In the genomic region with DNA sequence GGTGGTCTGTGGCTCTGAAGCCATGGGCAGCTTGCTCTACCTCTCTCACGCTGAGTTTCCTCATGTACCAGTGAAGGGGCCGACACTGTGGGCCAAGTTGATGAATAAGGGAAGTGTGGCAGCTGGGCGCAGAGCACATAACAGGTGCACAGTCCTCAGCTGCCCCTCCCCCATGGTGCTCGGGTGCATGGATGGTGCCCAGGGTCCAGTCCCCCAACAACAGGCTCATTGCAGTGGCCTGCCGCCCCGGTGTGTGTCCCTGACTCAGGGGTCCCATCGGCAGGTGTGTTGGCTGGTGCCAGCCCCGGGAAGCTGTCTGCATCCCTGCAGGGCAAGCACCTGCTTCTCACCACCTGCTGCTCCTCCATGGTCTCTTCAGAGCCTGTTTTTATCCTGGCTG, we compare ENCODE assay signal across 1 cellular context.
TF ChIP-seq lines count a peak whose summit lies in the region.

No MANE protein-coding gene starts in this region.

TF ChIP-seq in HepG2, 621 proteins besides CTCF, POLR2A, EP300 and RAD21:
- TF ChIP-seq, protein P1, sequence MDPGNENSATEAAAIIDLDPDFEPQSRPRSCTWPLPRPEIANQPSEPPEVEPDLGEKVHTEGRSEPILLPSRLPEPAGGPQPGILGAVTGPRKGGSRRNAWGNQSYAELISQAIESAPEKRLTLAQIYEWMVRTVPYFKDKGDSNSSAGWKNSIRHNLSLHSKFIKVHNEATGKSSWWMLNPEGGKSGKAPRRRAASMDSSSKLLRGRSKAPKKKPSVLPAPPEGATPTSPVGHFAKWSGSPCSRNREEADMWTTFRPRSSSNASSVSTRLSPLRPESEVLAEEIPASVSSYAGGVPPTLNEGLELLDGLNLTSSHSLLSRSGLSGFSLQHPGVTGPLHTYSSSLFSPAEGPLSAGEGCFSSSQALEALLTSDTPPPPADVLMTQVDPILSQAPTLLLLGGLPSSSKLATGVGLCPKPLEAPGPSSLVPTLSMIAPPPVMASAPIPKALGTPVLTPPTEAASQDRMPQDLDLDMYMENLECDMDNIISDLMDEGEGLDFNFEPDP (CRISPR knock-in tag; conservative IDR thresholded peaks at IDR 0.05): no peak
- TF ChIP-seq, protein P2, sequence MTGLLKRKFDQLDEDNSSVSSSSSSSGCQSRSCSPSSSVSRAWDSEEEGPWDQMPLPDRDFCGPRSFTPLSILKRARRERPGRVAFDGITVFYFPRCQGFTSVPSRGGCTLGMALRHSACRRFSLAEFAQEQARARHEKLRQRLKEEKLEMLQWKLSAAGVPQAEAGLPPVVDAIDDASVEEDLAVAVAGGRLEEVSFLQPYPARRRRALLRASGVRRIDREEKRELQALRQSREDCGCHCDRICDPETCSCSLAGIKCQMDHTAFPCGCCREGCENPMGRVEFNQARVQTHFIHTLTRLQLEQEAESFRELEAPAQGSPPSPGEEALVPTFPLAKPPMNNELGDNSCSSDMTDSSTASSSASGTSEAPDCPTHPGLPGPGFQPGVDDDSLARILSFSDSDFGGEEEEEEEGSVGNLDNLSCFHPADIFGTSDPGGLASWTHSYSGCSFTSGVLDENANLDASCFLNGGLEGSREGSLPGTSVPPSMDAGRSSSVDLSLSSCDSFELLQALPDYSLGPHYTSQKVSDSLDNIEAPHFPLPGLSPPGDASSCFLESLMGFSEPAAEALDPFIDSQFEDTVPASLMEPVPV (CRISPR knock-in tag; IDR thresholded peaks at IDR 0.05): no peak
- no peak for TF ChIP-seq IRF2 (CRISPR knock-in tag; IDR thresholded peaks at IDR 0.05)
- no peak for TF ChIP-seq MTA3 (CRISPR knock-in tag; IDR thresholded peaks at IDR 0.05)
- no peak for TF ChIP-seq ZNF350 (CRISPR knock-in tag; IDR thresholded peaks at IDR 0.05; ENCODE audit: borderline replicate concordance, low read depth)
- TF ChIP-seq, protein P3, sequence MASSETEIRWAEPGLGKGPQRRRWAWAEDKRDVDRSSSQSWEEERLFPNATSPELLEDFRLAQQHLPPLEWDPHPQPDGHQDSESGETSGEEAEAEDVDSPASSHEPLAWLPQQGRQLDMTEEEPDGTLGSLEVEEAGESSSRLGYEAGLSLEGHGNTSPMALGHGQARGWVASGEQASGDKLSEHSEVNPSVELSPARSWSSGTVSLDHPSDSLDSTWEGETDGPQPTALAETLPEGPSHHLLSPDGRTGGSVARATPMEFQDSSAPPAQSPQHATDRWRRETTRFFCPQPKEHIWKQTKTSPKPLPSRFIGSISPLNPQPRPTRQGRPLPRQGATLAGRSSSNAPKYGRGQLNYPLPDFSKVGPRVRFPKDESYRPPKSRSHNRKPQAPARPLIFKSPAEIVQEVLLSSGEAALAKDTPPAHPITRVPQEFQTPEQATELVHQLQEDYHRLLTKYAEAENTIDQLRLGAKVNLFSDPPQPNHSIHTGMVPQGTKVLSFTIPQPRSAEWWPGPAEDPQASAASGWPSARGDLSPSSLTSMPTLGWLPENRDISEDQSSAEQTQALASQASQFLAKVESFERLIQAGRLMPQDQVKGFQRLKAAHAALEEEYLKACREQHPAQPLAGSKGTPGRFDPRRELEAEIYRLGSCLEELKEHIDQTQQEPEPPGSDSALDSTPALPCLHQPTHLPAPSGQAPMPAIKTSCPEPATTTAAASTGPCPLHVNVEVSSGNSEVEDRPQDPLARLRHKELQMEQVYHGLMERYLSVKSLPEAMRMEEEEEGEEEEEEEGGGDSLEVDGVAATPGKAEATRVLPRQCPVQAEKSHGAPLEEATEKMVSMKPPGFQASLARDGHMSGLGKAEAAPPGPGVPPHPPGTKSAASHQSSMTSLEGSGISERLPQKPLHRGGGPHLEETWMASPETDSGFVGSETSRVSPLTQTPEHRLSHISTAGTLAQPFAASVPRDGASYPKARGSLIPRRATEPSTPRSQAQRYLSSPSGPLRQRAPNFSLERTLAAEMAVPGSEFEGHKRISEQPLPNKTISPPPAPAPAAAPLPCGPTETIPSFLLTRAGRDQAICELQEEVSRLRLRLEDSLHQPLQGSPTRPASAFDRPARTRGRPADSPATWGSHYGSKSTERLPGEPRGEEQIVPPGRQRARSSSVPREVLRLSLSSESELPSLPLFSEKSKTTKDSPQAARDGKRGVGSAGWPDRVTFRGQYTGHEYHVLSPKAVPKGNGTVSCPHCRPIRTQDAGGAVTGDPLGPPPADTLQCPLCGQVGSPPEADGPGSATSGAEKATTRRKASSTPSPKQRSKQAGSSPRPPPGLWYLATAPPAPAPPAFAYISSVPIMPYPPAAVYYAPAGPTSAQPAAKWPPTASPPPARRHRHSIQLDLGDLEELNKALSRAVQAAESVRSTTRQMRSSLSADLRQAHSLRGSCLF (CRISPR knock-in tag; IDR thresholded peaks at IDR 0.05; ENCODE audit: borderline replicate concordance): no peak
- TF ChIP-seq MED1 (CRISPR knock-in tag; IDR thresholded peaks at IDR 0.05): no peak
- TF ChIP-seq HDAC1 (CRISPR knock-in tag; IDR thresholded peaks at IDR 0.05): no peak
- TF ChIP-seq ZNF234 (CRISPR knock-in tag; conservative IDR thresholded peaks at IDR 0.05): no peak
- TF ChIP-seq ZNF292 (CRISPR knock-in tag; IDR thresholded peaks at IDR 0.05; ENCODE audit: borderline replicate concordance, low read depth): no peak
- no peak for TF ChIP-seq RFX5 (IDR thresholded peaks at IDR 0.05; ENCODE audit: low read depth, low read length)
- no peak for TF ChIP-seq ZNF879 (CRISPR knock-in tag; IDR thresholded peaks at IDR 0.05)
- no peak for TF ChIP-seq HOMEZ (CRISPR knock-in tag; IDR thresholded peaks at IDR 0.05; ENCODE audit: low read depth)
- no peak for TF ChIP-seq HOXA5 (CRISPR knock-in tag; IDR thresholded peaks at IDR 0.05)
- TF ChIP-seq EZH2 (conservative IDR thresholded peaks at IDR 0.05; ENCODE audit: low read depth, low read length): no peak
- TF ChIP-seq ZNF615 (CRISPR knock-in tag; IDR thresholded peaks at IDR 0.05; ENCODE audit: borderline replicate concordance): no peak
- no peak for TF ChIP-seq MZF1 (CRISPR knock-in tag; IDR thresholded peaks at IDR 0.05; ENCODE audit: borderline replicate concordance)
TF ChIP-seq in HepG2: peak in this region for 0.
